Comparison of ENCODE assay signal across 9 cellular contexts in genomic region chr16:68236804-68237242, GRCh38. TPM values are rescaled to one million over a fixed set of nuclear protein-coding genes. Genes with fewer than 3 reads are reported as not detected.
DNase-seq lines count a peak whose midpoint lies in the region; ATAC-seq lines count a peak whose summit lies in the region.
"Had no signal": no experiment of that assay in that cellular context is flagged by ENCODE, and none has a peak within 500 bp of the region (broad histone marks: within the 10 kb centered on the region; RNA-seq: fewer than 3 reads in every experiment).

No MANE protein-coding gene starts in this region.

- H3K36me3 Mint-ChIP-seq in activated T-cell treated with anti-CD3 and anti-CD28 coated beads, Interleukin-2, amount 50 U/mL, for 4 hours (ENCODE audit: insufficient read depth): no peaks in the 10 kb centered on the region
- H3K36me3 Mint-ChIP-seq in activated naive CD8-positive, alpha-beta T cell treated with anti-CD3 and anti-CD28 coated beads, Interleukin-2, amount 10 ng/mL, durations not matched to agents 7 days and 5 days: no peaks in the 10 kb centered on the region
- H3K36me3 Mint-ChIP-seq: activated naive CD4-positive, alpha-beta T cell treated with anti-CD3 and anti-CD28 coated beads, Interleukin-2, amount 50 U/mL, for 72 hours had no signal

- peak overlapping the region; percentile 91 for H3K4me3 ChIP-seq in iPS-18c (ENCODE audit: insufficient read depth, low read depth, low read length)
- H3K4me3 ChIP-seq in subcutaneous abdominal adipose tissue (ENCODE audit: low read depth in 1 of 5, low read length in 5 of 5): peak overlapping the region; percentile 61 to 84 (median 78)

- H3K4me3 Mint-ChIP-seq in activated T-cell treated with anti-CD3 and anti-CD28 coated beads, Interleukin-2, amount 50 U/mL, for 4 hours: peak overlapping the region; percentile 90
- peak overlapping the region; percentile 97 for H3K4me3 Mint-ChIP-seq in activated naive CD8-positive, alpha-beta T cell treated with anti-CD3 and anti-CD28 coated beads, Interleukin-2, amount 10 ng/mL, durations not matched to agents 7 days and 5 days

- no peaks in the 10 kb centered on the region for H3K27me3 ChIP-seq in subcutaneous abdominal adipose tissue (ENCODE audit: control insufficient read depth in 5 of 5, insufficient read depth in 4 of 5, low read length in 5 of 5)

- peak; percentile 1 to 5 for ATAC-seq in activated T-cell treated with anti-CD3 and anti-CD28 coated beads, Interleukin-2, amount 50 U/mL, for 4 hours
- ATAC-seq in activated naive CD8-positive, alpha-beta T cell treated with anti-CD3 and anti-CD28 coated beads, Interleukin-2, amount 10 ng/mL, durations not matched to agents 7 days and 5 days (ENCODE audit: low read depth): no peak
- no peak for ATAC-seq in GM19023 (IDR thresholded peaks at IDR 0.05; ENCODE audit: unreplicated experiment)

- H3K36me3 ChIP-seq in subcutaneous abdominal adipose tissue (ENCODE audit: control insufficient read depth in 5 of 5, insufficient read depth in 5 of 5, low read length in 5 of 5): peaks cover 0 to 7% (median 0%) of the 10 kb centered on the region in 5 donors

- H3K9ac ChIP-seq in subcutaneous abdominal adipose tissue (ENCODE audit: low read length in 5 of 5): peak overlapping the region in 3 of 5 donors; percentile 41 to 56 (median 54)

- POLR2A ChIA-PET in activated naive CD8-positive, alpha-beta T cell treated with anti-CD3 and anti-CD28 coated beads, Interleukin-2, amount 10 ng/mL, durations not matched to agents 7 days and 5 days (lab: Charles Lee): interaction anchor here (0.6 to 1.0 kb wide), 9 partner anchors 9 to 233 kb away, joined by 3 to 7 read pairs (median 3); partner anchors contain the start of gene PLA2G15

- H3K4me1 ChIP-seq in subcutaneous abdominal adipose tissue (ENCODE audit: control insufficient read depth in 5 of 5, insufficient read depth in 5 of 5, low read length in 5 of 5): peaks cover 0 to 50% (median 47%) of the 10 kb centered on the region in 5 donors

- peak overlapping the region; percentile 26 for H3K27ac Mint-ChIP-seq in activated naive CD8-positive, alpha-beta T cell treated with anti-CD3 and anti-CD28 coated beads, Interleukin-2, amount 10 ng/mL, durations not matched to agents 7 days and 5 days

- no peaks in the 10 kb centered on the region for H3K9me3 Mint-ChIP-seq in activated T-cell treated with anti-CD3 and anti-CD28 coated beads, Interleukin-2, amount 50 U/mL, for 4 hours
- H3K9me3 Mint-ChIP-seq in activated naive CD8-positive, alpha-beta T cell treated with anti-CD3 and anti-CD28 coated beads, Interleukin-2, amount 10 ng/mL, durations not matched to agents 7 days and 5 days: no peaks in the 10 kb centered on the region
- H3K9me3 Mint-ChIP-seq: activated naive CD4-positive, alpha-beta T cell treated with anti-CD3 and anti-CD28 coated beads, Interleukin-2, amount 50 U/mL, for 72 hours had no signal

- no peak for DNase-seq in activated T-cell treated with anti-CD3 and anti-CD28 coated beads, Interleukin-2, amount 50 U/mL, for 4 hours
- DNase-seq in activated T-cell treated with anti-CD3 and anti-CD28 coated beads for 4 hours (no peak), HCEC 1CT (no peak), NCI-H82 treated with DMSO at 0.1 percent for 48 hours (lab: John Stamatoyannopoulos, UW; ENCODE audit: unreplicated experiment) (no peak)
- peak; percentile 55 for DNase-seq in activated naive CD8-positive, alpha-beta T cell treated with anti-CD3 and anti-CD28 coated beads, Interleukin-2, amount 10 ng/mL, durations not matched to agents 7 days and 5 days

- H3K27ac ChIP-seq in subcutaneous abdominal adipose tissue (ENCODE audit: low read depth, low read length): peak overlapping the region; percentile 62

- H3K27me3 Mint-ChIP-seq in activated T-cell treated with anti-CD3 and anti-CD28 coated beads, Interleukin-2, amount 50 U/mL, for 4 hours (ENCODE audit: low read depth): no peaks in the 10 kb centered on the region
- no peaks in the 10 kb centered on the region for H3K27me3 Mint-ChIP-seq in activated naive CD8-positive, alpha-beta T cell treated with anti-CD3 and anti-CD28 coated beads, Interleukin-2, amount 10 ng/mL, durations not matched to agents 7 days and 5 days

- H3K4me1 Mint-ChIP-seq in activated T-cell treated with anti-CD3 and anti-CD28 coated beads, Interleukin-2, amount 50 U/mL, for 4 hours (ENCODE audit: low read depth): peaks cover 30% of the 10 kb centered on the region
- peaks cover 25% of the 10 kb centered on the region for H3K4me1 Mint-ChIP-seq in activated naive CD8-positive, alpha-beta T cell treated with anti-CD3 and anti-CD28 coated beads, Interleukin-2, amount 10 ng/mL, durations not matched to agents 7 days and 5 days

- H3K9me3 ChIP-seq in iPS-18c (ENCODE audit: control insufficient read depth, insufficient read depth, low read length): no peaks in the 10 kb centered on the region
- no peaks in the 10 kb centered on the region for H3K9me3 ChIP-seq in subcutaneous abdominal adipose tissue (ENCODE audit: control insufficient read depth in 5 of 5, low read length in 5 of 5)

RNA-seq across cellular contexts. Expression of gene ESRP2, which starts 0.9 kb away (rescaled TPM):
- 1 to 10 TPM in 1 of 3 donors, under 1 TPM in 2; 0.53 to 1.3 (median 0.68) TPM for total RNA-seq in activated T-cell treated with anti-CD3 and anti-CD28 coated beads, Interleukin-2, amount 50 U/mL, for 4 hours
- total RNA-seq in activated naive CD8-positive, alpha-beta T cell treated with anti-CD3 and anti-CD28 coated beads, Interleukin-2, amount 10 ng/mL, durations not matched to agents 7 days and 5 days: under 1 TPM in 1 of 2 experiments, not detected in 1; 0.86 TPM

RNA-seq across cellular contexts. Expression of gene PLA2G15, which starts 8.3 kb away (rescaled TPM):
- total RNA-seq in activated T-cell treated with anti-CD3 and anti-CD28 coated beads, Interleukin-2, amount 50 U/mL, for 4 hours: 10 to 100 TPM in 1 of 3 donors, 1 to 10 TPM in 2; 7.4 to 11.0 (median 7.9) TPM
- 10 to 100 TPM; 10.8 to 12.5 TPM for total RNA-seq in activated naive CD8-positive, alpha-beta T cell treated with anti-CD3 and anti-CD28 coated beads, Interleukin-2, amount 10 ng/mL, durations not matched to agents 7 days and 5 days

RNA-seq across cellular contexts. Expression of gene SLC7A6, which starts 27.5 kb away (rescaled TPM):
- 100 to 1,000 TPM in 2 of 3 donors, 10 to 100 TPM in 1; 91.3 to 103 (median 103) TPM for total RNA-seq in activated T-cell treated with anti-CD3 and anti-CD28 coated beads, Interleukin-2, amount 50 U/mL, for 4 hours
- 100 to 1,000 TPM; 110 to 113 TPM for total RNA-seq in activated naive CD8-positive, alpha-beta T cell treated with anti-CD3 and anti-CD28 coated beads, Interleukin-2, amount 10 ng/mL, durations not matched to agents 7 days and 5 days

Comparison
In these comparisons a context has a peak if more than half of its experiments do, and no peak if none do; other contexts are left out.
1. ATAC-seq: peak in activated T-cell treated with anti-CD3 and anti-CD28 coated beads, Interleukin-2, amount 50 U/mL, for 4 hours (2 of 2); none in activated naive CD8-positive, alpha-beta T cell treated with anti-CD3 and anti-CD28 coated beads, Interleukin-2, amount 10 ng/mL, durations not matched to agents 7 days and 5 days (single experiment) and GM19023 (single experiment).